Comparison of ENCODE assay signal across 8 cellular contexts in the genomic region with DNA sequence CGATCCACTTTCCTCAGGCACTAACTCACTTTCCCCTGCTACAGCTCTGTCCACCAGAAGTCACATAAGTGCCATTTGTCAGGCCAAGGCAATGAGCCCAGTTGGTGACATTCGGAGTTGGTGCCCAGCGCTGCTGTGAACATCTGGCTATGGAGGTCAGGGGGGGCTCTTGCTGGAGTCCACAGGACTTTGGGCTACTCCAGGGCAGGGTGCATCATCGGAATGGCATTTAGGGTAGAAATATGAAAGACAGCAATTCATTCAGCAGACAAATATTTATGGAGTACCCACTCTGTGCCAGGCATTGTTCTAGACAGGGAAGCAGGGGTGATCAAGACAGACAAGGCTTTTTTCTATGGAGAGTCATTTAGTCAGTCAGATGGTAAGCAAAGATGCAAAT. TPM values are rescaled to one million over a fixed set of nuclear protein-coding genes. Genes with fewer than 3 reads are reported as not detected.
DNase-seq lines count a peak whose midpoint lies in the region; ATAC-seq lines count a peak whose summit lies in the region.

No MANE protein-coding gene starts in this region.

- peaks cover 29 to 34% (median 34%) of the 10 kb centered on the region in 3 donors for H3K4me1 Mint-ChIP-seq in naive B cell

- peak overlapping the region in 5 of 6 donors; percentile 5 to 89 (median 41) for H3K27ac Mint-ChIP-seq in naive B cell

- H3K9me3 ChIP-seq in NT2/D1 (ENCODE audit: insufficient read depth, low read length) (no peaks in the 10 kb centered on the region), ectodermal cell (ENCODE audit: control insufficient read depth, low read length) (no peaks in the 10 kb centered on the region)

- ATAC-seq in naive B cell (ENCODE audit: low read depth in 2 of 2) = no peak

- H3K27me3 Mint-ChIP-seq in naive B cell = no peaks in the 10 kb centered on the region

- peaks cover 21% of the 10 kb centered on the region for H3K36me3 ChIP-seq in NT2/D1 (ENCODE audit: insufficient read depth, insufficient read length, low read length)
- H3K36me3 ChIP-seq in ectodermal cell (ENCODE audit: control insufficient read depth, insufficient read depth, low read length) = no peaks in the 10 kb centered on the region

- DNase-seq in AG20443 (ENCODE audit: low spot score) (peak; percentile 69), NT2/D1 (ENCODE audit: low read depth, low spot score) (no peak), naive B cell (no peak), NCI-H2227 treated with DMSO at 0.1 percent for 48 hours (lab: John Stamatoyannopoulos, UW) (no peak), NCI-H1436 (lab: John Stamatoyannopoulos, UW) (no peak)
- DNase-seq in activated effector memory CD4-positive, alpha-beta T cell treated with anti-CD3 and anti-CD28 coated beads, Interleukin-2, amount 50 U/mL, for 16 hours = no peak
- no peak for DNase-seq in activated naive CD4-positive, alpha-beta T cell treated with Interleukin-2 at 50 U/mL for 16 hours

- peak overlapping the region in 7 of 8 donors; percentile 34 to 99 (median 77) for H3K4me3 Mint-ChIP-seq in naive B cell

- 71 to 74% methylated on average over 4 of the region's 4 CpGs for WGBS in ectodermal cell, 2 experiments

- H3K9me3 Mint-ChIP-seq in naive B cell = peaks cover 0 to 2% (median 0%) of the 10 kb centered on the region in 7 donors

- no peak overlapping the region for H3K27ac ChIP-seq in ectodermal cell (ENCODE audit: insufficient read depth, low read depth, low read length, poor library complexity, severe bottlenecking)

- peaks cover 4 to 11% of the 10 kb centered on the region in 2 donors for H3K36me3 Mint-ChIP-seq in naive B cell

- H3K9ac ChIP-seq in NT2/D1 (ENCODE audit: insufficient read length, low read depth) = peak overlapping the region; percentile 86

- H3K4me1 ChIP-seq in NT2/D1 (ENCODE audit: insufficient read depth, insufficient read length) = peaks cover 11% of the 10 kb centered on the region
- peaks cover 14% of the 10 kb centered on the region for H3K4me1 ChIP-seq in ectodermal cell (ENCODE audit: control insufficient read depth, insufficient read depth, low read length)

- H3K27me3 ChIP-seq in NT2/D1 (ENCODE audit: insufficient read depth, insufficient read length) = no peaks in the 10 kb centered on the region
- no peaks in the 10 kb centered on the region for H3K27me3 ChIP-seq in ectodermal cell (ENCODE audit: control insufficient read depth, insufficient read depth, low read length, poor library complexity, severe bottlenecking)

- H3K4me3 ChIP-seq in NT2/D1 (ENCODE audit: insufficient read length, low read depth) (peak overlapping the region; percentile 57), ectodermal cell (ENCODE audit: insufficient read depth, low read depth, low read length) (peak overlapping the region; percentile 78)

RNA-seq across cellular contexts. Expression of a gene that starts 1.5 kb away (rescaled TPM):
- polyA plus RNA-seq in ectodermal cell (2013, experiment 1 of 4) = 362 TPM
- polyA plus RNA-seq in ectodermal cell (2013, experiment 2 of 4) = 325 TPM
- polyA plus RNA-seq in ectodermal cell (2013, experiment 3 of 4) = 314 TPM
- 337 TPM for polyA plus RNA-seq in ectodermal cell (2013, experiment 4 of 4)
- 100 to 1,000 TPM; 198 to 315 (median 216) TPM for polyA plus RNA-seq in naive B cell (ENCODE audit: low read depth in 6 of 6)

RNA-seq across cellular contexts. Expression of a gene that starts 55.3 kb away (rescaled TPM):
- 7.9 TPM for polyA plus RNA-seq in ectodermal cell (2013, experiment 1 of 4)
- 7.6 TPM for polyA plus RNA-seq in ectodermal cell (2013, experiment 2 of 4)
- 8.0 TPM for polyA plus RNA-seq in ectodermal cell (2013, experiment 3 of 4)
- 10.6 TPM for polyA plus RNA-seq in ectodermal cell (2013, experiment 4 of 4)
- polyA plus RNA-seq in naive B cell (ENCODE audit: low read depth in 6 of 6) = 100 to 1,000 TPM; 654 to 887 (median 845) TPM
